Comparison of ENCODE assay signal across 8 cellular contexts in genomic region chr4:87848622-87849351, GRCh38. TPM values are rescaled to one million over a fixed set of nuclear protein-coding genes. Genes with fewer than 3 reads are reported as not detected.
DNase-seq lines count a peak whose midpoint lies in the region; ATAC-seq and TF ChIP-seq lines count a peak whose summit lies in the region.

No MANE protein-coding gene starts in this region.

- no peak for TF ChIP-seq EP300 in gastroesophageal sphincter (IDR thresholded peaks at IDR 0.05)

- no peak for TF ChIP-seq POLR2A in gastroesophageal sphincter (IDR thresholded peaks at IDR 0.05)

- intact Hi-C loops in activated T-helper 1 cell treated with anti-CD3 and anti-CD28 coated beads, Interleukin-12 subunit alpha, Interleukin-12 subunit beta, Interleukin-2, Interleukin-4 antibody, amounts not matched to agents 30 ng/mL and 10 ng/mL and 1 ng/mL, durations not matched to agents 14 hours and 24 hours and 36 hours (cut with micrococcal nuclease) = loop anchor here (1.0 to 10.0 kb wide), 4 partner anchors 169 to 474 kb away; no protein-coding TSS in a partner anchor
- intact Hi-C loops in activated T-helper 2 cell treated with anti-CD3 and anti-CD28 coated beads, Interferon-gamma antibody, Interleukin-2, Interleukin-4, amounts not matched to agents 10 μg/mL and 5 μg/mL and 100 μg/mL, durations not matched to agents 14 hours and 24 hours and 36 hours (cut with micrococcal nuclease) = loop anchor here (2.0 to 10.0 kb wide), 2 partner anchors 136 to 474 kb away; no protein-coding TSS in a partner anchor

- peaks cover 0 to 2% (median 0%) of the 10 kb centered on the region in 7 donors for H3K9me3 Mint-ChIP-seq in CD4-positive, CD25-positive, alpha-beta regulatory T cell
- no peaks in the 10 kb centered on the region for H3K9me3 Mint-ChIP-seq in activated T-helper 1 cell treated with anti-CD3 and anti-CD28 coated beads, Interleukin-12 subunit alpha, Interleukin-12 subunit beta, Interleukin-2, Interleukin-4 antibody, amounts not matched to agents 30 ng/mL and 10 ng/mL and 1 ng/mL, durations not matched to agents 14 hours and 24 hours and 36 hours
- H3K9me3 Mint-ChIP-seq in activated T-helper 2 cell treated with anti-CD3 and anti-CD28 coated beads, Interferon-gamma antibody, Interleukin-2, Interleukin-4, amounts not matched to agents 10 μg/mL and 5 μg/mL and 100 μg/mL, durations not matched to agents 14 hours and 24 hours and 36 hours = no peaks in the 10 kb centered on the region

- H3K27ac Mint-ChIP-seq in CD4-positive, CD25-positive, alpha-beta regulatory T cell = no peak overlapping the region
- no peak overlapping the region for H3K27ac Mint-ChIP-seq in activated T-helper 1 cell treated with anti-CD3 and anti-CD28 coated beads, Interleukin-12 subunit alpha, Interleukin-12 subunit beta, Interleukin-2, Interleukin-4 antibody, amounts not matched to agents 30 ng/mL and 10 ng/mL and 1 ng/mL, durations not matched to agents 14 hours and 24 hours and 36 hours
- no peak overlapping the region for H3K27ac Mint-ChIP-seq in activated T-helper 2 cell treated with anti-CD3 and anti-CD28 coated beads, Interferon-gamma antibody, Interleukin-2, Interleukin-4, amounts not matched to agents 10 μg/mL and 5 μg/mL and 100 μg/mL, durations not matched to agents 14 hours and 24 hours and 36 hours

- ATAC-seq in CD4-positive, CD25-positive, alpha-beta regulatory T cell (ENCODE audit: low read depth in 2 of 2) = peak; percentile 72 to 77
- ATAC-seq in GM19023 (IDR thresholded peaks at IDR 0.05; ENCODE audit: unreplicated experiment) (peak; percentile 88), HG03175 (IDR thresholded peaks at IDR 0.05; ENCODE audit: unreplicated experiment) (peak; percentile 91), gastroesophageal sphincter (peak; percentile 81)

- peaks cover 0 to 6% (median 4%) of the 10 kb centered on the region in 4 donors for H3K4me1 Mint-ChIP-seq in CD4-positive, CD25-positive, alpha-beta regulatory T cell
- peaks cover 13% of the 10 kb centered on the region for H3K4me1 Mint-ChIP-seq in activated T-helper 1 cell treated with anti-CD3 and anti-CD28 coated beads, Interleukin-12 subunit alpha, Interleukin-12 subunit beta, Interleukin-2, Interleukin-4 antibody, amounts not matched to agents 30 ng/mL and 10 ng/mL and 1 ng/mL, durations not matched to agents 14 hours and 24 hours and 36 hours (ENCODE audit: low read depth)
- H3K4me1 Mint-ChIP-seq in activated T-helper 2 cell treated with anti-CD3 and anti-CD28 coated beads, Interferon-gamma antibody, Interleukin-2, Interleukin-4, amounts not matched to agents 10 μg/mL and 5 μg/mL and 100 μg/mL, durations not matched to agents 14 hours and 24 hours and 36 hours (ENCODE audit: low read depth) = peaks cover 13% of the 10 kb centered on the region

- 16 to 21% methylated on average over 10 to 15 of the region's 15 CpGs for WGBS in gastroesophageal sphincter (ENCODE audit: low coverage in 1 of 2), 2 donors

- peaks cover 43% of the 10 kb centered on the region for H3K27me3 Mint-ChIP-seq in CD4-positive, CD25-positive, alpha-beta regulatory T cell
- H3K27me3 Mint-ChIP-seq in activated T-helper 1 cell treated with anti-CD3 and anti-CD28 coated beads, Interleukin-12 subunit alpha, Interleukin-12 subunit beta, Interleukin-2, Interleukin-4 antibody, amounts not matched to agents 30 ng/mL and 10 ng/mL and 1 ng/mL, durations not matched to agents 14 hours and 24 hours and 36 hours (ENCODE audit: insufficient read depth) = peaks cover 22% of the 10 kb centered on the region
- H3K27me3 Mint-ChIP-seq in activated T-helper 2 cell treated with anti-CD3 and anti-CD28 coated beads, Interferon-gamma antibody, Interleukin-2, Interleukin-4, amounts not matched to agents 10 μg/mL and 5 μg/mL and 100 μg/mL, durations not matched to agents 14 hours and 24 hours and 36 hours (ENCODE audit: low read depth) = peaks cover 34% of the 10 kb centered on the region

- H3K4me3 ChIP-seq in CD4-positive, CD25-positive, alpha-beta regulatory T cell (ENCODE audit: low read depth, low read length) = peak overlapping the region; percentile 42
- H3K4me3 ChIP-seq in gastroesophageal sphincter (peak overlapping the region in 1 of 2 donors; percentile 27), neutrophil (ENCODE audit: low read depth in 1 of 2, low read length in 1 of 2) (peak overlapping the region in 1 of 2 experiments; percentile 47)

- DNase-seq in CD4-positive, CD25-positive, alpha-beta regulatory T cell = peak in 2 of 3 donors; percentile 20 to 65
- peak; percentile 4 for DNase-seq in NCI-H748 treated with DMSO at 0.1 percent for 48 hours (lab: John Stamatoyannopoulos, UW)
- peak; percentile 6 for DNase-seq in activated T-helper 1 cell treated with anti-CD3 and anti-CD28 coated beads, Interleukin-12 subunit alpha, Interleukin-12 subunit beta, Interleukin-2, Interleukin-4 antibody, amounts not matched to agents 30 ng/mL and 10 ng/mL and 1 ng/mL, durations not matched to agents 14 hours and 24 hours and 36 hours (ENCODE audit: low spot score)
- no peak for DNase-seq in activated T-helper 2 cell treated with anti-CD3 and anti-CD28 coated beads, Interferon-gamma antibody, Interleukin-2, Interleukin-4, amounts not matched to agents 10 μg/mL and 5 μg/mL and 100 μg/mL, durations not matched to agents 14 hours and 24 hours and 36 hours (ENCODE audit: low spot score)

- no peaks in the 10 kb centered on the region for H3K36me3 ChIP-seq in CD4-positive, CD25-positive, alpha-beta regulatory T cell (ENCODE audit: control insufficient read depth, insufficient read depth, low read length)
- H3K36me3 ChIP-seq in gastroesophageal sphincter (no peaks in the 10 kb centered on the region), neutrophil (no peaks in the 10 kb centered on the region)

- H3K27me3 ChIP-seq in CD4-positive, CD25-positive, alpha-beta regulatory T cell (ENCODE audit: control insufficient read depth, insufficient read depth, low read length) = peaks cover 11% of the 10 kb centered on the region
- no peaks in the 10 kb centered on the region for H3K27me3 ChIP-seq in gastroesophageal sphincter
- H3K27me3 ChIP-seq in neutrophil = peaks cover 41% of the 10 kb centered on the region

- no peaks in the 10 kb centered on the region for H3K9me3 ChIP-seq in CD4-positive, CD25-positive, alpha-beta regulatory T cell (ENCODE audit: control insufficient read depth in 2 of 2, low read length in 2 of 2)
- H3K9me3 ChIP-seq in gastroesophageal sphincter = no peaks in the 10 kb centered on the region
- no peaks in the 10 kb centered on the region for H3K9me3 ChIP-seq in neutrophil

- no peaks in the 10 kb centered on the region for H3K4me1 ChIP-seq in CD4-positive, CD25-positive, alpha-beta regulatory T cell (ENCODE audit: control insufficient read depth, insufficient read depth, low read length, poor library complexity, severe bottlenecking)
- peaks cover 0 to 15% (median 0%) of the 10 kb centered on the region in 3 donors for H3K4me1 ChIP-seq in gastroesophageal sphincter
- peaks cover 46 to 51% of the 10 kb centered on the region in 2 experiments for H3K4me1 ChIP-seq in neutrophil (ENCODE audit: control insufficient read depth in 1 of 2, insufficient read depth in 1 of 2, low read depth in 1 of 2, low read length in 1 of 2)

- H3K27ac ChIP-seq in CD4-positive, CD25-positive, alpha-beta regulatory T cell (ENCODE audit: insufficient read depth, low read length, poor library complexity, severe bottlenecking) = no peak overlapping the region
- H3K27ac ChIP-seq in gastroesophageal sphincter (peak overlapping the region in 2 of 4 donors; percentile 38 to 43), neutrophil (peak overlapping the region; percentile 96)

- TF ChIP-seq CTCF in gastroesophageal sphincter (IDR thresholded peaks at IDR 0.05) (peak; percentile 22 to 72 (median 59)), neutrophil (IDR thresholded peaks at IDR 0.05) (peak; percentile 72)

- H3K36me3 Mint-ChIP-seq in CD4-positive, CD25-positive, alpha-beta regulatory T cell = no peaks in the 10 kb centered on the region
- no peaks in the 10 kb centered on the region for H3K36me3 Mint-ChIP-seq in activated T-helper 1 cell treated with anti-CD3 and anti-CD28 coated beads, Interleukin-12 subunit alpha, Interleukin-12 subunit beta, Interleukin-2, Interleukin-4 antibody, amounts not matched to agents 30 ng/mL and 10 ng/mL and 1 ng/mL, durations not matched to agents 14 hours and 24 hours and 36 hours (ENCODE audit: low read depth)
- H3K36me3 Mint-ChIP-seq in activated T-helper 2 cell treated with anti-CD3 and anti-CD28 coated beads, Interferon-gamma antibody, Interleukin-2, Interleukin-4, amounts not matched to agents 10 μg/mL and 5 μg/mL and 100 μg/mL, durations not matched to agents 14 hours and 24 hours and 36 hours (ENCODE audit: low read depth) = no peaks in the 10 kb centered on the region

- peak overlapping the region in 2 of 4 donors; percentile 3 to 5 for H3K4me3 Mint-ChIP-seq in CD4-positive, CD25-positive, alpha-beta regulatory T cell
- no peak overlapping the region for H3K4me3 Mint-ChIP-seq in activated T-helper 1 cell treated with anti-CD3 and anti-CD28 coated beads, Interleukin-12 subunit alpha, Interleukin-12 subunit beta, Interleukin-2, Interleukin-4 antibody, amounts not matched to agents 30 ng/mL and 10 ng/mL and 1 ng/mL, durations not matched to agents 14 hours and 24 hours and 36 hours
- no peak overlapping the region for H3K4me3 Mint-ChIP-seq in activated T-helper 2 cell treated with anti-CD3 and anti-CD28 coated beads, Interferon-gamma antibody, Interleukin-2, Interleukin-4, amounts not matched to agents 10 μg/mL and 5 μg/mL and 100 μg/mL, durations not matched to agents 14 hours and 24 hours and 36 hours (ENCODE audit: low read depth)

RNA-seq across cellular contexts. Expression of gene MEPE, which starts 16.0 kb away (rescaled TPM):
- not detected for total RNA-seq in CD4-positive, CD25-positive, alpha-beta regulatory T cell
- not detected for polyA plus RNA-seq in CD4-positive, CD25-positive, alpha-beta regulatory T cell
- not detected in 2 replicates for total RNA-seq in activated T-helper 1 cell treated with anti-CD3 and anti-CD28 coated beads, Interleukin-12 subunit alpha, Interleukin-12 subunit beta, Interleukin-2, Interleukin-4 antibody, amounts not matched to agents 30 ng/mL and 10 ng/mL and 1 ng/mL, durations not matched to agents 14 hours and 24 hours and 36 hours
- not detected for total RNA-seq in gastroesophageal sphincter
- not detected in 2 replicates for total RNA-seq in activated T-helper 2 cell treated with anti-CD3 and anti-CD28 coated beads, Interferon-gamma antibody, Interleukin-2, Interleukin-4, amounts not matched to agents 10 μg/mL and 5 μg/mL and 100 μg/mL, durations not matched to agents 14 hours and 24 hours and 36 hours

RNA-seq across cellular contexts. Expression of gene IBSP, which starts 49.4 kb away (rescaled TPM):
- not detected for total RNA-seq in CD4-positive, CD25-positive, alpha-beta regulatory T cell
- polyA plus RNA-seq in CD4-positive, CD25-positive, alpha-beta regulatory T cell = not detected
- not detected in 2 replicates for total RNA-seq in activated T-helper 1 cell treated with anti-CD3 and anti-CD28 coated beads, Interleukin-12 subunit alpha, Interleukin-12 subunit beta, Interleukin-2, Interleukin-4 antibody, amounts not matched to agents 30 ng/mL and 10 ng/mL and 1 ng/mL, durations not matched to agents 14 hours and 24 hours and 36 hours
- not detected for total RNA-seq in gastroesophageal sphincter
- total RNA-seq in activated T-helper 2 cell treated with anti-CD3 and anti-CD28 coated beads, Interferon-gamma antibody, Interleukin-2, Interleukin-4, amounts not matched to agents 10 μg/mL and 5 μg/mL and 100 μg/mL, durations not matched to agents 14 hours and 24 hours and 36 hours = not detected in 2 replicates
